In genomic region chr21:16181024-16181423, GRCh38 we compare ENCODE assay signal across 23 cellular contexts.
DNase-seq lines count a peak whose midpoint lies in the region; ATAC-seq, FAIRE-seq and TF ChIP-seq lines count a peak whose summit lies in the region.
"Had no signal": no experiment of that assay in that cellular context is flagged by ENCODE, and none has a peak within 500 bp of the region (broad histone marks: within the 10 kb centered on the region; RNA-seq: fewer than 3 reads in every experiment).

No MANE protein-coding gene starts in this region.

- FAIRE-seq in astrocyte (lab: Jason Lieb, UNC): no peak

- H3K36me3 ChIP-seq in GM23248 (ENCODE audit: low read depth): no peaks in the 10 kb centered on the region
- H3K36me3 ChIP-seq in astrocyte (ENCODE audit: insufficient read depth, low read length): no peaks in the 10 kb centered on the region
- H3K36me3 ChIP-seq in osteoblast (ENCODE audit: insufficient read depth, low read length): no peaks in the 10 kb centered on the region
- H3K36me3 ChIP-seq in colonic mucosa: no peaks in the 10 kb centered on the region
- H3K36me3 ChIP-seq: stomach had no signal

- H3K9ac ChIP-seq in GM23248: no peak overlapping the region
- H3K9ac ChIP-seq in astrocyte (ENCODE audit: low read length): peak overlapping the region; percentile 7
- H3K9ac ChIP-seq in colonic mucosa (ENCODE audit: low read depth in 2 of 2, low read length in 2 of 2): no peak overlapping the region

- H3K9me3 ChIP-seq in GM23248 (ENCODE audit: low read depth) (no peaks in the 10 kb centered on the region), astrocyte (ENCODE audit: insufficient read depth, low read depth, low read length) (no peaks in the 10 kb centered on the region), osteoblast (ENCODE audit: low read depth, low read length) (no peaks in the 10 kb centered on the region), colonic mucosa (no peaks in the 10 kb centered on the region)
- H3K9me3 ChIP-seq: stomach had no signal

- no peak for DNase-seq in GM23248
- DNase-seq in astrocyte (ENCODE audit: low read depth): peak; percentile 47
- peak; percentile 46 for DNase-seq in fibroblast of pulmonary artery (ENCODE audit: low read depth)
- no peak for DNase-seq in osteoblast (ENCODE audit: insufficient read length, low spot score, missing footprints)
- no peak for DNase-seq in NAMALWA (ENCODE audit: low spot score)
- DNase-seq in mesenteric fat pad (ENCODE audit: low spot score): no peak
- DNase-seq in colonic mucosa: no peak
- DNase-seq: activated CD4-positive, alpha-beta T cell treated with anti-CD3 and anti-CD28 coated beads, Interleukin-2, amount 10 ng/mL, durations not matched to agents 7 days and 5 days; amygdala; CD4-positive, alpha-beta memory T cell; DMS79; mesenchymal stem cell; MV-4-11; NCI-H2029 treated with DMSO at 0.1 percent for 48 hours; NCI-H510A treated with DMSO at 0.1 percent for 48 hours; retina; stimulated activated CD4-positive, alpha-beta T cell treated with anti-CD3 and anti-CD28 coated beads, Interleukin-1b, Interleukin-23, amount 100 ng/mL, for 48 hours; stomach had no signal

- no peaks in the 10 kb centered on the region for H3K9me3 Mint-ChIP-seq in astrocyte (ENCODE audit: unreplicated experiment)
- H3K9me3 Mint-ChIP-seq: activated CD4-positive, alpha-beta T cell treated with anti-CD3 and anti-CD28 coated beads, Interleukin-2, amount 10 ng/mL, durations not matched to agents 7 days and 5 days; CD4-positive, alpha-beta memory T cell; dendritic cell treated with granulocyte-macrophage colony-stimulating factor and Interleukin-4, amounts not matched to agents 40 ng/mL and 50 ng/mL, for 4 days had no signal

- intact Hi-C loops in colonic mucosa (cut with DNase I): no loop called here

- TF ChIP-seq CTCF in astrocyte (IDR thresholded peaks at IDR 0.05; ENCODE audit: insufficient read depth, low read depth, low read length) (no peak), fibroblast of pulmonary artery (IDR thresholded peaks at IDR 0.05; ENCODE audit: low read length, missing control alignments) (no peak), osteoblast (IDR thresholded peaks at IDR 0.05; ENCODE audit: extremely low read depth, low read depth, low read length) (no peak), colonic mucosa (IDR thresholded peaks at IDR 0.05) (no peak)

- H3K4me1 Mint-ChIP-seq in astrocyte (ENCODE audit: low read depth, unreplicated experiment): no peaks in the 10 kb centered on the region
- H3K4me1 Mint-ChIP-seq: activated CD4-positive, alpha-beta T cell treated with anti-CD3 and anti-CD28 coated beads, Interleukin-2, amount 10 ng/mL, durations not matched to agents 7 days and 5 days; CD4-positive, alpha-beta memory T cell had no signal

- no peak for ATAC-seq in HG02678 (IDR thresholded peaks at IDR 0.05; ENCODE audit: unreplicated experiment)
- ATAC-seq: natural killer cell treated with Interleukin-12 subunit alpha and Interleukin-12 subunit beta and Interleukin-15 and Interleukin-18, amount 100 ng/mL, for 72 hours; Right ventricle myocardium inferior had no signal

- no peaks in the 10 kb centered on the region for H3F3A ChIP-seq in GM23248 (ENCODE audit: insufficient read depth)

- H2AFZ ChIP-seq in GM23248: peak overlapping the region; percentile 33; the same call in 1 of the 2 replicates
- no peak overlapping the region for H2AFZ ChIP-seq in astrocyte (ENCODE audit: low read depth, low read length)
- H2AFZ ChIP-seq in osteoblast (ENCODE audit: low read length): peak overlapping the region; percentile 28

- in situ Hi-C loops in GM23248 (cut with MboI): no loop called here

- H3K4me3 ChIP-seq in GM23248 (no peak overlapping the region), astrocyte (ENCODE audit: insufficient read depth, low read depth, low read length) (no peak overlapping the region), fibroblast of pulmonary artery (replicated peaks; ENCODE audit: low read depth, low read length) (no peak overlapping the region), osteoblast (ENCODE audit: insufficient read depth, low read length) (no peak overlapping the region), colonic mucosa (no peak overlapping the region)
- H3K4me3 ChIP-seq: stomach had no signal

- H3K4me2 ChIP-seq in GM23248 (ENCODE audit: unreplicated experiment): no peak overlapping the region
- H3K4me2 ChIP-seq in astrocyte (ENCODE audit: low read length): peak overlapping the region; percentile 28
- peak overlapping the region; percentile 43 for H3K4me2 ChIP-seq in osteoblast (ENCODE audit: insufficient read depth, low read length)

- no peak overlapping the region for H3K27ac ChIP-seq in GM23248
- H3K27ac ChIP-seq in astrocyte (ENCODE audit: low read depth, low read length): no peak overlapping the region
- no peak overlapping the region for H3K27ac ChIP-seq in osteoblast (ENCODE audit: low read depth, low read length)
- H3K27ac ChIP-seq in colonic mucosa: no peak overlapping the region

- WGBS in GM23248 (ENCODE audit: low coverage in 1 of 2, low lambda C conversion rate in 2 of 2, missing lambda C conversion rate in 2 of 2), 2 experiments: 35% methylated on average over 3 of the region's 3 CpGs

- H3K27ac Mint-ChIP-seq in astrocyte (ENCODE audit: unreplicated experiment): no peak overlapping the region
- H3K27ac Mint-ChIP-seq: activated CD4-positive, alpha-beta T cell treated with anti-CD3 and anti-CD28 coated beads, Interleukin-2, amount 10 ng/mL, durations not matched to agents 7 days and 5 days; CD4-positive, alpha-beta memory T cell; dendritic cell treated with granulocyte-macrophage colony-stimulating factor and Interleukin-4, amounts not matched to agents 40 ng/mL and 50 ng/mL, for 4 days; IgD-negative memory B cell; natural killer cell treated with Interleukin-12 subunit alpha and Interleukin-12 subunit beta and Interleukin-15 and Interleukin-18, amount 100 ng/mL, for 72 hours had no signal

- no peaks in the 10 kb centered on the region for H3K4me1 ChIP-seq in GM23248 (ENCODE audit: insufficient read depth)
- peaks cover 11% of the 10 kb centered on the region for H3K4me1 ChIP-seq in astrocyte (ENCODE audit: insufficient read depth, low read length)
- peaks cover 7% of the 10 kb centered on the region for H3K4me1 ChIP-seq in osteoblast (ENCODE audit: insufficient read depth, low read length)
- no peaks in the 10 kb centered on the region for H3K4me1 ChIP-seq in colonic mucosa

- H3K79me2 ChIP-seq in GM23248 (ENCODE audit: insufficient read depth) (no peaks in the 10 kb centered on the region), astrocyte (ENCODE audit: insufficient read depth, low read length) (no peaks in the 10 kb centered on the region), osteoblast (ENCODE audit: insufficient read depth, low read length) (no peaks in the 10 kb centered on the region)

- H3K27me3 Mint-ChIP-seq in astrocyte (ENCODE audit: low read depth, unreplicated experiment): no peaks in the 10 kb centered on the region
- H3K27me3 Mint-ChIP-seq: activated CD4-positive, alpha-beta T cell treated with anti-CD3 and anti-CD28 coated beads, Interleukin-2, amount 10 ng/mL, durations not matched to agents 7 days and 5 days; IgD-negative memory B cell; natural killer cell treated with Interleukin-12 subunit alpha and Interleukin-12 subunit beta and Interleukin-15 and Interleukin-18, amount 100 ng/mL, for 72 hours had no signal

- H3K4me3 Mint-ChIP-seq in astrocyte (ENCODE audit: unreplicated experiment): no peak overlapping the region
- H3K4me3 Mint-ChIP-seq: activated CD4-positive, alpha-beta T cell treated with anti-CD3 and anti-CD28 coated beads, Interleukin-2, amount 10 ng/mL, durations not matched to agents 7 days and 5 days; CD4-positive, alpha-beta memory T cell; dendritic cell treated with granulocyte-macrophage colony-stimulating factor and Interleukin-4, amounts not matched to agents 40 ng/mL and 50 ng/mL, for 4 days; IgD-negative memory B cell; natural killer cell treated with Interleukin-12 subunit alpha and Interleukin-12 subunit beta and Interleukin-15 and Interleukin-18, amount 100 ng/mL, for 72 hours had no signal

- no peaks in the 10 kb centered on the region for H3K27me3 ChIP-seq in GM23248 (replicated peaks; ENCODE audit: insufficient read depth)
- H3K27me3 ChIP-seq in astrocyte (ENCODE audit: insufficient read depth, low read length): no peaks in the 10 kb centered on the region
- H3K27me3 ChIP-seq in osteoblast (ENCODE audit: insufficient read depth, low read length): no peaks in the 10 kb centered on the region
- H3K27me3 ChIP-seq in colonic mucosa: no peaks in the 10 kb centered on the region
- H3K27me3 ChIP-seq: stomach had no signal

- no peaks in the 10 kb centered on the region for H3K36me3 Mint-ChIP-seq in astrocyte (ENCODE audit: low read depth, unreplicated experiment)
- H3K36me3 Mint-ChIP-seq: CD4-positive, alpha-beta memory T cell; IgD-negative memory B cell; natural killer cell treated with Interleukin-12 subunit alpha and Interleukin-12 subunit beta and Interleukin-15 and Interleukin-18, amount 100 ng/mL, for 72 hours had no signal

- no peaks in the 10 kb centered on the region; the same call in 1 of the 2 replicates for H3K9me2 ChIP-seq in GM23248 (ENCODE audit: insufficient read depth)

- H4K20me1 ChIP-seq in GM23248 (ENCODE audit: insufficient read depth) (no peaks in the 10 kb centered on the region), astrocyte (ENCODE audit: insufficient read depth, low read length) (no peaks in the 10 kb centered on the region), osteoblast (ENCODE audit: insufficient read depth, low read length) (no peaks in the 10 kb centered on the region)

Comparison
In these comparisons a context has a peak if more than half of its experiments do, and no peak if none do; other contexts are left out.
1. DNase-seq: peak in astrocyte (single experiment) and fibroblast of pulmonary artery (single experiment); none in GM23248 (single experiment), osteoblast (single experiment), NAMALWA (single experiment), mesenteric fat pad (single experiment) and colonic mucosa (single experiment).